Comparison of ENCODE assay signal across 8 cellular contexts in genomic region chr2:96204836-96205235, GRCh38. TPM values are rescaled to one million over a fixed set of nuclear protein-coding genes. Genes with fewer than 3 reads are reported as not detected.
DNase-seq lines count a peak whose midpoint lies in the region; ATAC-seq and TF ChIP-seq lines count a peak whose summit lies in the region.
"Had no signal": no experiment of that assay in that cellular context is flagged by ENCODE, and none has a peak within 500 bp of the region (broad histone marks: within the 10 kb centered on the region; RNA-seq: fewer than 3 reads in every experiment).

No MANE protein-coding gene starts in this region.

- no peaks in the 10 kb centered on the region for H3K9me3 ChIP-seq in skeletal muscle tissue (ENCODE audit: control insufficient read depth in 3 of 3, low read length in 3 of 3)

- no peak for ATAC-seq in HG02588 (IDR thresholded peaks at IDR 0.05; ENCODE audit: unreplicated experiment)

- no peaks in the 10 kb centered on the region for H3K27me3 Mint-ChIP-seq in activated CD4-positive, alpha-beta memory T cell treated with anti-CD3 and anti-CD28 coated beads, Interleukin-2, amount 10 ng/mL, durations not matched to agents 7 days and 5 days

- peaks cover 71% of the 10 kb centered on the region for H3K4me1 Mint-ChIP-seq in activated CD4-positive, alpha-beta memory T cell treated with anti-CD3 and anti-CD28 coated beads, Interleukin-2, amount 10 ng/mL, durations not matched to agents 7 days and 5 days

- no peak for DNase-seq in HFF-Myc (ENCODE audit: extremely low read depth, low read depth)
- DNase-seq in activated CD4-positive, alpha-beta memory T cell treated with anti-CD3 and anti-CD28 coated beads, Interleukin-2, amount 10 ng/mL, durations not matched to agents 7 days and 5 days, result no peak
- DNase-seq in foreskin fibroblast, result no peak
- DNase-seq in effector CD4-positive, alpha-beta T cell, result no peak
- no peak for DNase-seq in SKM-1 (lab: John Stamatoyannopoulos, UW; ENCODE audit: unreplicated experiment)

- H3K4me3 ChIP-seq in HFF-Myc (replicated peaks; ENCODE audit: low read depth, low read length), result peak overlapping the region; percentile 92
- H3K4me3 ChIP-seq in foreskin fibroblast (ENCODE audit: low read depth in 1 of 2, low read length in 2 of 2), result peak overlapping the region; percentile 30 to 32
- peak overlapping the region; percentile 8 to 70 (median 47) for H3K4me3 ChIP-seq in skeletal muscle tissue (ENCODE audit: low read length in 3 of 3)

- peak overlapping the region; percentile 45 for H3K4me3 Mint-ChIP-seq in activated CD4-positive, alpha-beta memory T cell treated with anti-CD3 and anti-CD28 coated beads, Interleukin-2, amount 10 ng/mL, durations not matched to agents 7 days and 5 days

- CTCF ChIA-PET in activated CD4-positive, alpha-beta memory T cell treated with anti-CD3 and anti-CD28 coated beads, Interleukin-2, amount 10 ng/mL, durations not matched to agents 7 days and 5 days (lab: Charles Lee), result interaction anchor here (1.6 to 3.2 kb wide), 3 partner anchors 62 to 212 kb away, joined by 8 to 11 read pairs (median 9); partner anchors contain the start of gene ASTL

- peaks cover 0 to 3% (median 0%) of the 10 kb centered on the region in 3 donors for H3K36me3 ChIP-seq in skeletal muscle tissue (ENCODE audit: control insufficient read depth in 3 of 3, insufficient read depth in 3 of 3, low read length in 3 of 3)

- H3K27me3 ChIP-seq in skeletal muscle tissue (ENCODE audit: control insufficient read depth in 3 of 3, insufficient read depth in 3 of 3, low read length in 3 of 3), result no peaks in the 10 kb centered on the region

- POLR2A ChIA-PET in activated CD4-positive, alpha-beta memory T cell treated with anti-CD3 and anti-CD28 coated beads, Interleukin-2, amount 10 ng/mL, durations not matched to agents 7 days and 5 days (lab: Charles Lee), result interaction anchor here (1.8 to 3.2 kb wide), 3 partner anchors 38 to 58 kb away, joined by 6 to 15 read pairs (median 6); no protein-coding TSS in a partner anchor

- H3K4me1 ChIP-seq in skeletal muscle tissue (ENCODE audit: control insufficient read depth in 3 of 3, insufficient read depth in 3 of 3, low read length in 3 of 3), result peaks cover 42 to 68% (median 57%) of the 10 kb centered on the region in 3 donors

- TF ChIP-seq CTCF in HFF-Myc (IDR thresholded peaks at IDR 0.05; ENCODE audit: low read depth, low read length, missing control alignments), result no peak
- no peak for TF ChIP-seq CTCF in foreskin fibroblast (IDR thresholded peaks at IDR 0.05; ENCODE audit: low read depth, low read length)

- H3K36me3 Mint-ChIP-seq in activated CD4-positive, alpha-beta memory T cell treated with anti-CD3 and anti-CD28 coated beads, Interleukin-2, amount 10 ng/mL, durations not matched to agents 7 days and 5 days (ENCODE audit: low read depth), result peaks cover 32% of the 10 kb centered on the region

- H3K9me3 Mint-ChIP-seq in activated CD4-positive, alpha-beta memory T cell treated with anti-CD3 and anti-CD28 coated beads, Interleukin-2, amount 10 ng/mL, durations not matched to agents 7 days and 5 days, result no peaks in the 10 kb centered on the region

- H3K27ac Mint-ChIP-seq in activated CD4-positive, alpha-beta memory T cell treated with anti-CD3 and anti-CD28 coated beads, Interleukin-2, amount 10 ng/mL, durations not matched to agents 7 days and 5 days, result peak overlapping the region; percentile 82

- peak overlapping the region; percentile 27 to 72 (median 42) for H3K9ac ChIP-seq in skeletal muscle tissue (ENCODE audit: low read depth in 1 of 3, low read length in 3 of 3)
- H3K9ac ChIP-seq: KMS-11 had no signal

- H3K27ac ChIP-seq in skeletal muscle tissue (ENCODE audit: low read depth, low read length), result peak overlapping the region; percentile 91
- H3K27ac ChIP-seq: KMS-11 had no signal

RNA-seq across cellular contexts. Expression of gene STARD7, which starts 3.8 kb away (rescaled TPM):
- total RNA-seq in activated CD4-positive, alpha-beta memory T cell treated with anti-CD3 and anti-CD28 coated beads, Interleukin-2, amount 10 ng/mL, durations not matched to agents 7 days and 5 days, result 100 to 1,000 TPM; 108 to 113 TPM
- total RNA-seq in skeletal muscle tissue, result 185 TPM

RNA-seq across cellular contexts. Expression of gene DUSP2, which starts 59.6 kb away (rescaled TPM):
- total RNA-seq in activated CD4-positive, alpha-beta memory T cell treated with anti-CD3 and anti-CD28 coated beads, Interleukin-2, amount 10 ng/mL, durations not matched to agents 7 days and 5 days, result 10 to 100 TPM; 40.8 to 42.5 TPM
- 4.2 TPM for total RNA-seq in skeletal muscle tissue

Comparison
In these comparisons a context has a peak if more than half of its experiments do, and no peak if none do; other contexts are left out.
1. H3K4me3 ChIP-seq: peak in every context shown above with its lines; median percentile 92 in HFF-Myc; 47 in skeletal muscle tissue; 31 in foreskin fibroblast.